8 cellular contexts compared by ENCODE assay signal in genomic region chr17:17972952-17973254, GRCh38. TPM values are rescaled to one million over a fixed set of nuclear protein-coding genes. Genes with fewer than 3 reads are reported as not detected.
DNase-seq lines count a peak whose midpoint lies in the region; ATAC-seq and TF ChIP-seq lines count a peak whose summit lies in the region.

No MANE protein-coding gene starts in this region.

- peaks cover 19% of the 10 kb centered on the region for H3K4me1 ChIP-seq in Loucy (ENCODE audit: insufficient read depth, low read length, poor library complexity, severe bottlenecking)
- H3K4me1 ChIP-seq in duodenal mucosa (ENCODE audit: control insufficient read depth in 1 of 2, insufficient read depth in 2 of 2, low read length in 2 of 2), result peaks cover 19% of the 10 kb centered on the region in 2 donors

- H3F3A ChIP-seq in Loucy (ENCODE audit: low read depth) (no peaks in the 10 kb centered on the region), neural cell (ENCODE audit: insufficient read depth, low read length, poor library complexity, severe bottlenecking) (no peaks in the 10 kb centered on the region)

- no peak for ATAC-seq in HG03432 (IDR thresholded peaks at IDR 0.05; ENCODE audit: unreplicated experiment)

- H3K27me3 ChIP-seq in BJ (ENCODE audit: control insufficient read depth, insufficient read depth, low read length) (no peaks in the 10 kb centered on the region), Loucy (ENCODE audit: insufficient read depth, low read length, poor library complexity, severe bottlenecking) (no peaks in the 10 kb centered on the region), duodenal mucosa (ENCODE audit: control insufficient read depth in 1 of 2, insufficient read depth in 2 of 2, low read length in 2 of 2) (no peaks in the 10 kb centered on the region), neural cell (ENCODE audit: insufficient read depth, low read depth, low read length) (no peaks in the 10 kb centered on the region)

- H3K4me2 ChIP-seq in Loucy (ENCODE audit: low read depth, low read length, poor library complexity, severe bottlenecking) (peak overlapping the region; percentile 78), neural cell (ENCODE audit: low read length) (peak overlapping the region; percentile 66)

- H3K79me2 ChIP-seq in Loucy (ENCODE audit: insufficient read depth, low read length) (peaks cover 17% of the 10 kb centered on the region; the same call in 1 of the 2 replicates), neural cell (replicated peaks; ENCODE audit: insufficient read depth, low read length) (peaks cover 29% of the 10 kb centered on the region)

- no peak for DNase-seq in BJ (ENCODE audit: low read depth)
- DNase-seq in GM19240 (ENCODE audit: insufficient read length, low spot score), result no peak
- DNase-seq in NCI-H526 treated with DMSO at 0.1 percent for 48 hours (lab: John Stamatoyannopoulos, UW), result no peak
- DNase-seq in effector CD4-positive, alpha-beta T cell, result no peak

- TF ChIP-seq CTCF in BJ (IDR thresholded peaks at IDR 0.05; ENCODE audit: insufficient read depth, low read depth, low read length) (no peak), Loucy (conservative IDR thresholded peaks at IDR 0.05; ENCODE audit: low read length) (no peak), neural cell (IDR thresholded peaks at IDR 0.05; ENCODE audit: poor library complexity, severe bottlenecking) (no peak)

- TF ChIP-seq RAD21 in neural cell (conservative IDR thresholded peaks at IDR 0.05), result peak; percentile 59

- H3K9me2 ChIP-seq in Loucy (replicated peaks; ENCODE audit: low read depth, low read length), result no peaks in the 10 kb centered on the region
- no peaks in the 10 kb centered on the region for H3K9me2 ChIP-seq in neural cell (ENCODE audit: insufficient read depth, low read length)

- peaks cover 6% of the 10 kb centered on the region for H4K20me1 ChIP-seq in Loucy (ENCODE audit: insufficient read depth, low read length, poor library complexity, severe bottlenecking)
- no peaks in the 10 kb centered on the region for H4K20me1 ChIP-seq in neural cell (ENCODE audit: insufficient read depth)

- H3K9me3 ChIP-seq in Loucy (ENCODE audit: insufficient read depth, low read depth, low read length) (no peaks in the 10 kb centered on the region), duodenal mucosa (ENCODE audit: control insufficient read depth in 1 of 2, low read length in 2 of 2) (no peaks in the 10 kb centered on the region), neural cell (ENCODE audit: low read length) (no peaks in the 10 kb centered on the region)

- peak overlapping the region; percentile 70 for H3K4me3 ChIP-seq in BJ (ENCODE audit: low read depth, low read length)
- H3K4me3 ChIP-seq in Loucy (ENCODE audit: low read length, poor library complexity, severe bottlenecking), result peak overlapping the region; percentile 74
- peak overlapping the region; percentile 63 to 77 for H3K4me3 ChIP-seq in duodenal mucosa (ENCODE audit: low read depth in 1 of 2, low read length in 2 of 2)
- peak overlapping the region; percentile 65 for H3K4me3 ChIP-seq in neural cell (ENCODE audit: low read length)

- H3K9ac ChIP-seq in Loucy (ENCODE audit: low read depth, low read length, poor library complexity, severe bottlenecking) (no peak overlapping the region), duodenal mucosa (ENCODE audit: low read depth in 1 of 2, low read length in 2 of 2) (no peak overlapping the region), neural cell (ENCODE audit: low read length) (peak overlapping the region; percentile 35)

- H2AFZ ChIP-seq in Loucy (ENCODE audit: low read length) (peak overlapping the region; percentile 80), neural cell (ENCODE audit: low read depth, low read length) (no peak overlapping the region)

- H3K27ac ChIP-seq in duodenal mucosa (ENCODE audit: low read depth, low read length) (no peak overlapping the region), neural cell (ENCODE audit: low read length) (no peak overlapping the region)

- CTCF ChIA-PET in BJ (lab: Yijun Ruan, JAX), result interaction anchor here (1.1 to 1.4 kb wide), 4 partner anchors 12 to 54 kb away, joined by 3 to 11 read pairs (median 4); no protein-coding TSS in a partner anchor

- POLR2A ChIA-PET in BJ (lab: Charles Lee), result interaction anchor here (0.8 kb wide), 1 partner anchor 199 kb away, joined by 5 read pairs; no protein-coding TSS in a partner anchor

- H3K36me3 ChIP-seq in BJ (ENCODE audit: control insufficient read depth, insufficient read depth, low read length) (no peaks in the 10 kb centered on the region), Loucy (ENCODE audit: insufficient read depth, low read length) (no peaks in the 10 kb centered on the region), duodenal mucosa (ENCODE audit: control insufficient read depth in 1 of 2, insufficient read depth in 2 of 2, low read length in 2 of 2) (no peaks in the 10 kb centered on the region), neural cell (ENCODE audit: insufficient read depth, low read length) (no peaks in the 10 kb centered on the region)

- TF ChIP-seq EP300 in neural cell (conservative IDR thresholded peaks at IDR 0.05; ENCODE audit: poor library complexity, severe bottlenecking), result no peak

TF ChIP-seq in neural cell, 6 proteins besides CTCF, POLR2A, EP300 and RAD21:
- TF ChIP-seq POLR2AphosphoS5 (IDR thresholded peaks at IDR 0.05) (no peak), SMC3 (conservative IDR thresholded peaks at IDR 0.05; ENCODE audit: poor library complexity) (peak; percentile 60), MXI1 (conservative IDR thresholded peaks at IDR 0.05; ENCODE audit: poor library complexity, severe bottlenecking) (peak; percentile 98)

RNA-seq across cellular contexts. Expression of gene DRC3, which starts 0.2 kb away (rescaled TPM):
- polyA plus RNA-seq in BJ (2011; rRNA removed), result 0.93 and 1.2 TPM in 2 replicates
- 0.66 and 0.98 TPM in 2 replicates for polyA minus RNA-seq in BJ (2011; rRNA and poly(A)+ RNA removed)
- polyA plus RNA-seq in neural cell, result 1.3 and 1.9 TPM in 2 replicates
- 0.23 and 0.73 TPM in 2 replicates for polyA minus RNA-seq in neural cell

RNA-seq across cellular contexts. Expression of gene TOM1L2, which starts 0.7 kb away (rescaled TPM):
- polyA plus RNA-seq in BJ (2011; rRNA removed), result 30.1 and 39.6 TPM in 2 replicates
- polyA minus RNA-seq in BJ (2011; rRNA and poly(A)+ RNA removed), result 36.7 and 39.1 TPM in 2 replicates
- 40.9 and 53.4 TPM in 2 replicates for polyA plus RNA-seq in neural cell
- polyA minus RNA-seq in neural cell, result 53.1 and 57.1 TPM in 2 replicates
